In genomic region chr6:89116702-89117101, GRCh38 we compare ENCODE assay signal across 1 cellular context.
TF ChIP-seq lines count a peak whose summit lies in the region.

No MANE protein-coding gene starts in this region.

TF ChIP-seq in GM23338, 12 proteins besides CTCF, POLR2A, EP300 and RAD21 (continued from another document):
- TF ChIP-seq ZNF462 (CRISPR knock-in tag; IDR thresholded peaks at IDR 0.05), result no peak
- no peak for TF ChIP-seq NANOG (IDR thresholded peaks at IDR 0.05; ENCODE audit: borderline replicate concordance)
- no peak for TF ChIP-seq ZNF331 (CRISPR knock-in tag; IDR thresholded peaks at IDR 0.05; ENCODE audit: low read depth)
- no peak for TF ChIP-seq ETS1 (IDR thresholded peaks at IDR 0.05)
- no peak for TF ChIP-seq JUNB (IDR thresholded peaks at IDR 0.05; ENCODE audit: unreplicated experiment)
- no peak for TF ChIP-seq EZH2 (IDR thresholded peaks at IDR 0.05; ENCODE audit: low read depth, unreplicated experiment)
- TF ChIP-seq EZH2phosphoT487 (IDR thresholded peaks at IDR 0.05; ENCODE audit: unreplicated experiment), result no peak
